Comparison of ENCODE assay signal across 8 cellular contexts in the genomic region with DNA sequence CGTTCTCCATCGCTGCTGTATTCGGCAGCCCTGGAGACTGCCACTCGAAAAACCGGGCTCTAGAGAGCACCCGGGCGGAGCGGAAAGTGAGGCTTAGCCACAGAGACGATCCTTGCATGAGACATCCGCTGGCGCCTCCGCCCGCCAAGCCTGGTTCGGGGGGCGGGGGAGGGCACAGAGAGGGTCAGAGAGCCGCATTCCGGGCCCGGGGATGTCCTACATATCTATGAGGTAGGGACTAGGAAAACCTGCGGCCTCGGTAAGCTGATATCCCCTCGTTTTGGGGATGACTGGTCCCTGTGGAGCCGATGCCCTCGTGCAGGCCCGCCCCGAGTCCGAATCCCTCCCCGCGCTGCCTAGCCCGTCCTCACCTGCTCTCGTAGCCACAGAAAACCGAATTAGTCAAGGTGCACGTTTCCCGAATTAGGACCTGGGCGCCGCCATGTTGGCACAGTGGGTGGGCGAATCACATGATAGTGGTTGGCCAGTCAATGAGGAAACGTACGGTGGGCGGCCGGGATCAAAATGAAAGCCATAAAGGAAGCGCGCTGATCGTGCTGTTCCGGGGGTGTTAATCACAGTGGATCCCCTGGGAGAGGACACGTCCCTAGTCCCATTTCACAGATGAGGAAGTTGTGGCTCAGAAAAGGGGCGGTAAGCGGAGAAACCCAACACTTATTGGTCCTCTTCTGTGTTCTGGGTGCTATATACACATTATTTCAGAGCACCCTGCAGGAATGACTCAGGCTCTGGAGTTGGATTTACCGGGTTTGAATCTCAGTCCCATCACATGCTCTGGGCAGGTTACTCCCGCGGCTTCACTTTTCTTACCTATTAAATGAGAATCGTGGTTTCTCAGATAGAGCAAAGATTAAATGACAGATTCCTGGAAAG. TPM values are rescaled to one million over a fixed set of nuclear protein-coding genes. Genes with fewer than 3 reads are reported as not detected.
DNase-seq lines count a peak whose midpoint lies in the region; ATAC-seq, FAIRE-seq and TF ChIP-seq lines count a peak whose summit lies in the region.

A gene (minus strand): TSS at position 459 of the 894 bp plus-strand sequence. CDS start 341 bp downstream, at position 118.

- no peaks in the 10 kb centered on the region for H3K27me3 ChIP-seq in layer of hippocampus (ENCODE audit: control insufficient read depth, insufficient read depth, low read length)

- peak within 1 kb of the TSS; percentile 73 for H3K27ac ChIP-seq in layer of hippocampus (ENCODE audit: low read depth, low read length)

- DNase-seq in GM12891 (ENCODE audit: insufficient read length, low spot score) (peak; percentile 88), NCI-H510A (lab: John Stamatoyannopoulos, UW) (peak; percentile 87), choroid plexus epithelial cell (ENCODE audit: low read depth) (peak; percentile 94)
- peak; percentile 82 to 94 for DNase-seq in activated CD4-positive, alpha-beta T cell treated with anti-CD3 and anti-CD28 coated beads for 24 hours (ENCODE audit: low read depth in 2 of 2)
- DNase-seq in stimulated activated CD4-positive, alpha-beta T cell treated with anti-CD3 and anti-CD28 coated beads, Interleukin-1b, Interleukin-23, amount 100 ng/mL, for 1 hour (ENCODE audit: low read depth in 2 of 2), result peak; percentile 60 to 83

- peak; percentile 53 for ATAC-seq in HG03280 (IDR thresholded peaks at IDR 0.05; ENCODE audit: unreplicated experiment)
- ATAC-seq in GM18873 (IDR thresholded peaks at IDR 0.05; ENCODE audit: low FRiP score, unreplicated experiment), result no peak

- TF ChIP-seq CTCF in choroid plexus epithelial cell (conservative IDR thresholded peaks at IDR 0.05; ENCODE audit: low read depth, low read length), result no peak

- FAIRE-seq in GM12891 (lab: Jason Lieb, UNC), result peak; percentile 95

- TF ChIP-seq POLR2A in GM12891 (IDR thresholded peaks at IDR 0.05; ENCODE audit: low read depth, low read length), result peak; percentile 39; the same call in 1 of the 2 replicates

- peak within 1 kb of the TSS; percentile 70 for H3K4me3 ChIP-seq in choroid plexus epithelial cell (ENCODE audit: low read depth, low read length)

TF ChIP-seq in GM12891, 5 proteins besides CTCF, POLR2A, EP300 and RAD21:
- TF ChIP-seq POU2F2 (IDR thresholded peaks at IDR 0.05; ENCODE audit: low read depth, low read length), result no peak
- TF ChIP-seq TAF1 (IDR thresholded peaks at IDR 0.05; ENCODE audit: low read depth, low read length), result peak; percentile 16; the same call in 1 of the 2 replicates
- peak; percentile 13; the same call in 1 of the 2 replicates for TF ChIP-seq SPI1 (IDR thresholded peaks at IDR 0.05; ENCODE audit: low read depth, low read length)
- no peak for TF ChIP-seq POLR2AphosphoS5 (IDR thresholded peaks at IDR 0.05; ENCODE audit: low read depth, low read length)
- TF ChIP-seq PAX5 (IDR thresholded peaks at IDR 0.05; ENCODE audit: insufficient read depth, low read length, severe bottlenecking), result no peak

RNA-seq across cellular contexts. Expression of the gene that starts here (rescaled TPM):
- polyA plus RNA-seq in GM12891 (2012; ENCODE audit: low read depth, missing spikeins), result 39.2 TPM
